9 cellular contexts compared by ENCODE assay signal in the genomic region with DNA sequence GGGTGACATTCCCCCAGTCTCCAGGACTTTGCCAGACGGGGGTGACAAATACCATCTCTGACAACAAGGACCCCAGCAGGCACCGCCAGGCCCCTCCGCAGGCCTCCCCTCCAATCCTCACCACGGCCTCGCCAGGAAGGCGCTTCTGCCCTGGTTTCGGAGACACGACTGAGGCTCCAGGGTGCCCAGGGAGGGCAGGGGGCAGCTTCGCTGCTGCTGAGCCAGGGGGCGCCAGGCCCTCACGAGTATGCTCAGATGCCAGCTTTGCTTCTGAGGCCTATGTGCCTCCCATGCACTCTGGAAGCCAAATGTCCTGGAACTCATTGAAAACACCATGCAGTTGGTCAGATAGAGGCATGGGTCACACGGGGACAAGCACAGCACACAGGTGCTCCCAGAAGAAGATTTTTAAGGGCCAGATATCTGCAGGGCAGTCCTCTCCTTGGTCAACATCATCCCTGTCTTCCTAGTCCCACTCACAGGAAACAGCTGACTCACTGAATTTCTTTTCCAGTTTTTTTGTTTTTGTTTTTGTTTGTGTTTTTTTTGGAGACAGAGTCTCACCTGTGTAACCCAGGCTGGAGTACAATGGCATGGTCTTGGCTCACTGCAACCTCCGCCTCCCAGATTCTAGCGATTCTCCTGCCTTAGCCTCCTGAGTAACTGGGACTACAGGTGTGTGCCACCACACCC. TPM values are rescaled to one million over a fixed set of nuclear protein-coding genes. Genes with fewer than 3 reads are reported as not detected.
DNase-seq lines count a peak whose midpoint lies in the region; FAIRE-seq and TF ChIP-seq lines count a peak whose summit lies in the region.
"Had no signal": no experiment of that assay in that cellular context is flagged by ENCODE, and none has a peak within 500 bp of the region (broad histone marks: within the 10 kb centered on the region; RNA-seq: fewer than 3 reads in every experiment).

No MANE protein-coding gene starts in this region.

- no peak overlapping the region for H3K4me3 Mint-ChIP-seq in endothelial cell (ENCODE audit: unreplicated experiment)

- no peak overlapping the region for H3K27ac Mint-ChIP-seq in endothelial cell (ENCODE audit: unreplicated experiment)

- H3K9me3 ChIP-seq in kidney (ENCODE audit: control insufficient read depth in 1 of 2, low read length in 2 of 2), result no peaks in the 10 kb centered on the region
- H3K9me3 ChIP-seq: MG63 had no signal

- peak; percentile 7 for TF ChIP-seq CTCF in AG09319 (IDR thresholded peaks at IDR 0.05; ENCODE audit: low read depth, low read length)
- peak; percentile 44 for TF ChIP-seq CTCF in GM12873 (IDR thresholded peaks at IDR 0.05; ENCODE audit: insufficient read depth, low read depth, low read length, missing control alignments)
- TF ChIP-seq CTCF in kidney (IDR thresholded peaks at IDR 0.05; ENCODE audit: borderline replicate concordance, extremely low read depth, insufficient read depth), result peak; percentile 9
- no peak for TF ChIP-seq CTCF in endothelial cell (IDR thresholded peaks at IDR 0.05; ENCODE audit: unreplicated experiment)

- no peaks in the 10 kb centered on the region for H3K9me3 Mint-ChIP-seq in endothelial cell (ENCODE audit: unreplicated experiment)

- peaks cover 5% of the 10 kb centered on the region for H3K27me3 Mint-ChIP-seq in endothelial cell (ENCODE audit: unreplicated experiment)

- no peak for DNase-seq in AG09319 (ENCODE audit: extremely low read depth, low read depth)
- peak; percentile 37 for DNase-seq in activated CD4-positive, alpha-beta T cell treated with anti-CD3 and anti-CD28 coated beads, Interleukin-2, amount 50 U/mL, for 1 hour
- no peak for DNase-seq in kidney
- DNase-seq in islet precursor cell, result no peak
- DNase-seq in NCI-H2227 (lab: John Stamatoyannopoulos, UW; ENCODE audit: unreplicated experiment), result no peak
- DNase-seq in endothelial cell (ENCODE audit: low spot score), result no peak
- no peak for DNase-seq in COR-L47 (lab: John Stamatoyannopoulos, UW)
- DNase-seq: MG63 had no signal

- intact Hi-C loops in kidney (cut with DNase I), result no loop called here

- no peaks in the 10 kb centered on the region for H3K36me3 ChIP-seq in kidney (ENCODE audit: control insufficient read depth in 1 of 2, insufficient read depth in 2 of 2, low read length in 2 of 2)
- H3K36me3 ChIP-seq: MG63 had no signal

- peaks cover 2% of the 10 kb centered on the region for H3K36me3 Mint-ChIP-seq in endothelial cell (ENCODE audit: low read depth, unreplicated experiment)

- no peaks in the 10 kb centered on the region for H3K4me1 ChIP-seq in kidney (ENCODE audit: control insufficient read depth in 1 of 2, insufficient read depth in 1 of 2, low read depth in 1 of 2, low read length in 2 of 2)

- H3K27ac ChIP-seq in kidney (ENCODE audit: low read depth in 2 of 2, low read length in 2 of 2), result no peak overlapping the region

- no peak overlapping the region for H3K4me3 ChIP-seq in kidney (ENCODE audit: low read length in 2 of 2)
- H3K4me3 ChIP-seq: MG63 had no signal

- FAIRE-seq in kidney (lab: Jason Lieb, UNC), result no peak

- no peak overlapping the region for H3K9ac ChIP-seq in kidney (ENCODE audit: low read length in 2 of 2)

- H3K4me1 Mint-ChIP-seq in endothelial cell (ENCODE audit: unreplicated experiment), result no peaks in the 10 kb centered on the region

RNA-seq across cellular contexts. Expression of gene BID, which starts 19.9 kb away (rescaled TPM):
- total RNA-seq in kidney, result 12.5 TPM
- polyA plus RNA-seq in kidney (ENCODE audit: insufficient read depth, low read depth, low replicate concordance), result 10.6 TPM
- 32.5 TPM for total RNA-seq in endothelial cell (ENCODE audit: unreplicated experiment)
